In the genomic region with DNA sequence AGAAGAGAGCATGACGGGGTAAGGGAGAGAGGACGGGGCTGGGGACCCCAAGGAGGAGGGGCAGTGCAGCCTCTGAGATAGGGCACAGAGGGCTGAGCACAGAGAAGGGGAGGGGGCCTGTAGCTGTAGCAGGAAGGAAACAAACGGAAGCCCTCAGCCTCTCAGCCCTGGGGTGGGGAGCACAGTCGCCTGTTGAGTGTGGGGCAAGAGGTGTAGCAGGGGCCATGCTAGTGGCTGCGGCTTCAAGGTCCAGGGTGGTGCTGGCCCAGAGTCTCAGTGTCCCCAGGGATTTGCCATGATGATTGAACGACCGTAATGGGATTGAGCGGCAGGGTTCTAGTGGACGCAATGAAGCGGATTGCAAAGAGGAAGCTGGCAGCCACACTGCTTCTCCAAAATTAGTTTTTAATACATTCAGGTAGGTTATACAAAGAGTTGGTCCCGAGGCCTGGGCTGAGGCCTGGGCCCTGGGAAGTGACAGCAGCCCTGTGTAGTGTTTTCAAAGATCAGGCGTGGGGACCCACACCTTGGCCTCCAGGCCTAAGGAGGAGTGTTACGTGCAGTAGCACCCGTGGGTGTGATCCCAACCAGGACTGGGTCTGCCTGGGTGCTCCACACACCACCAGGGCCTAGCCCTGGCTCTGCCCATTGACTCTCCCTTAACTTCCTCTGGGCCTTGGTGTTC, we compare ENCODE assay signal across 14 cellular contexts. TPM values are rescaled to one million over a fixed set of nuclear protein-coding genes. Genes with fewer than 3 reads are reported as not detected.
A peak's percentile ranks its signal among the peaks of the same experiment; 100 is the strongest.
DNase-seq lines count a peak whose midpoint lies in the region; ATAC-seq and TF ChIP-seq lines count a peak whose summit lies in the region.
"Had no signal": no experiment of that assay in that cellular context is flagged by ENCODE, and none has a peak within 500 bp of the region (broad histone marks: within the 10 kb centered on the region; RNA-seq: fewer than 3 reads in every experiment).

No MANE protein-coding gene starts in this region.

- H3K27ac Mint-ChIP-seq in Caco-2 (ENCODE audit: unreplicated experiment): peak overlapping the region; percentile 12
- H3K27ac Mint-ChIP-seq in activated B cell treated with CpG ODN at 0.5 μM for 24 hours: no peak overlapping the region
- peak overlapping the region; percentile 21 for H3K27ac Mint-ChIP-seq in stimulated activated effector memory CD8-positive, alpha-beta T cell treated with anti-CD3 and anti-CD28 coated beads, Interleukin-12 subunit alpha, Interleukin-12 subunit beta, amount 100 ng/mL, for 72 hours
- H3K27ac Mint-ChIP-seq: activated naive CD8-positive, alpha-beta T cell had no signal

- CTCF ChIA-PET in Caco-2 (lab: Charles Lee): interaction anchor here (0.6 kb wide), 1 partner anchor 449 kb away, joined by 3 read pairs; no protein-coding TSS in a partner anchor
- CTCF ChIA-PET in activated B cell treated with CpG ODN at 0.5 μM for 24 hours (lab: Charles Lee): no interaction called here

- no peaks in the 10 kb centered on the region for H3K36me3 ChIP-seq in Caco-2 (ENCODE audit: control insufficient read depth, insufficient read depth, low read length)

- BruUV-seq in Caco-2 (replicated peaks; lab: Mats Ljungman, UMichigan): no TSS peak

- H3K27me3 ChIP-seq in Caco-2 (replicated peaks; ENCODE audit: control insufficient read depth, insufficient read depth, low read length): no peaks in the 10 kb centered on the region

- H3K4me1 ChIP-seq in Caco-2: no peaks in the 10 kb centered on the region

- H3K36me3 Mint-ChIP-seq in Caco-2 (ENCODE audit: insufficient read depth, unreplicated experiment) (no peaks in the 10 kb centered on the region), activated B cell treated with CpG ODN at 0.5 μM for 24 hours (ENCODE audit: low read depth) (peaks cover 18% of the 10 kb centered on the region)
- H3K36me3 Mint-ChIP-seq in stimulated activated effector memory CD8-positive, alpha-beta T cell treated with anti-CD3 and anti-CD28 coated beads, Interleukin-12 subunit alpha, Interleukin-12 subunit beta, amount 100 ng/mL, for 72 hours: no peaks in the 10 kb centered on the region
- H3K36me3 Mint-ChIP-seq: activated naive CD8-positive, alpha-beta T cell had no signal

- H3K9me3 Mint-ChIP-seq in Caco-2 (ENCODE audit: unreplicated experiment): no peaks in the 10 kb centered on the region
- no peaks in the 10 kb centered on the region for H3K9me3 Mint-ChIP-seq in activated B cell treated with CpG ODN at 0.5 μM for 24 hours
- H3K9me3 Mint-ChIP-seq in stimulated activated effector memory CD8-positive, alpha-beta T cell treated with anti-CD3 and anti-CD28 coated beads, Interleukin-12 subunit alpha, Interleukin-12 subunit beta, amount 100 ng/mL, for 72 hours: no peaks in the 10 kb centered on the region
- H3K9me3 Mint-ChIP-seq: neural crest cell had no signal

- H3K9me3 ChIP-seq in Caco-2: no peaks in the 10 kb centered on the region

- H3K4me3 Mint-ChIP-seq in Caco-2 (ENCODE audit: unreplicated experiment) (no peak overlapping the region), activated B cell treated with CpG ODN at 0.5 μM for 24 hours (no peak overlapping the region)
- no peak overlapping the region for H3K4me3 Mint-ChIP-seq in stimulated activated effector memory CD8-positive, alpha-beta T cell treated with anti-CD3 and anti-CD28 coated beads, Interleukin-12 subunit alpha, Interleukin-12 subunit beta, amount 100 ng/mL, for 72 hours
- H3K4me3 Mint-ChIP-seq: activated naive CD8-positive, alpha-beta T cell; neural crest cell had no signal

- DNase-seq in Caco-2: peak in 1 of 2 experiments; percentile 30
- peak; percentile 17 for DNase-seq in activated B cell treated with CpG ODN at 0.5 μM for 24 hours
- peak; percentile 34 for DNase-seq in left lobe of liver (ENCODE audit: low spot score)
- no peak for DNase-seq in stimulated activated effector memory CD8-positive, alpha-beta T cell treated with anti-CD3 and anti-CD28 coated beads, Interleukin-12 subunit alpha, Interleukin-12 subunit beta, amount 100 ng/mL, for 72 hours (ENCODE audit: low spot score in 2 of 2)
- DNase-seq in NCI-H510A treated with DMSO at 0.1 percent for 48 hours (lab: John Stamatoyannopoulos, UW): no peak
- DNase-seq: DND-41, NCI-H1048 had no signal

- no peaks in the 10 kb centered on the region for H3K27me3 Mint-ChIP-seq in Caco-2 (ENCODE audit: insufficient read depth, unreplicated experiment)
- H3K27me3 Mint-ChIP-seq in activated B cell treated with CpG ODN at 0.5 μM for 24 hours: peaks cover 12% of the 10 kb centered on the region
- H3K27me3 Mint-ChIP-seq: activated naive CD8-positive, alpha-beta T cell had no signal

- ATAC-seq in activated B cell treated with CpG ODN at 0.5 μM for 24 hours (ENCODE audit: low read depth) (peak; percentile 18), left lobe of liver (no peak), HG03135 (IDR thresholded peaks at IDR 0.05; ENCODE audit: unreplicated experiment) (no peak), HG02938 (IDR thresholded peaks at IDR 0.05; ENCODE audit: unreplicated experiment) (no peak), HG03457 (IDR thresholded peaks at IDR 0.05; ENCODE audit: unreplicated experiment) (no peak)
- ATAC-seq in stimulated activated effector memory CD8-positive, alpha-beta T cell treated with anti-CD3 and anti-CD28 coated beads, Interleukin-12 subunit alpha, Interleukin-12 subunit beta, amount 100 ng/mL, for 72 hours: no peak

- H3K4me1 Mint-ChIP-seq in Caco-2 (ENCODE audit: low read depth, unreplicated experiment) (no peaks in the 10 kb centered on the region), activated B cell treated with CpG ODN at 0.5 μM for 24 hours (peaks cover 22% of the 10 kb centered on the region)
- no peaks in the 10 kb centered on the region for H3K4me1 Mint-ChIP-seq in stimulated activated effector memory CD8-positive, alpha-beta T cell treated with anti-CD3 and anti-CD28 coated beads, Interleukin-12 subunit alpha, Interleukin-12 subunit beta, amount 100 ng/mL, for 72 hours

- no peak overlapping the region for H3K4me3 ChIP-seq in Caco-2 (ENCODE audit: low read depth, low read length)
- H3K4me3 ChIP-seq: SK-N-MC, skin epidermis had no signal

- POLR2A ChIA-PET in Caco-2 (lab: Charles Lee): no interaction called here
- POLR2A ChIA-PET in activated B cell treated with CpG ODN at 0.5 μM for 24 hours (lab: Charles Lee): interaction anchor here (0.8 kb wide), 1 partner anchor 28 kb away, joined by 3 read pairs; no protein-coding TSS in a partner anchor

- TF ChIP-seq CTCF in Caco-2 (IDR thresholded peaks at IDR 0.05; ENCODE audit: insufficient read depth in 1 of 2, low read depth in 1 of 2, low read length in 1 of 2, severe bottlenecking in 1 of 2, unreplicated experiment in 1 of 2) (no peak), activated B cell treated with CpG ODN at 0.5 μM for 24 hours (IDR thresholded peaks at IDR 0.05) (no peak)

- intact Hi-C loops in Caco-2 (cut with micrococcal nuclease; ENCODE audit: unreplicated experiment) (no loop called here), activated B cell treated with CpG ODN at 0.5 μM for 24 hours (cut with micrococcal nuclease) (loop anchor here (1.0 kb wide), 1 partner anchor 8 kb away; no protein-coding TSS in a partner anchor)

RNA-seq across cellular contexts. Expression of a gene that starts 13.3 kb away (rescaled TPM):
- 0.27 and 0.84 TPM in 2 replicates for total RNA-seq in Caco-2 (2022)
- 25.8 and 27.8 TPM in 2 replicates for total RNA-seq in activated B cell treated with CpG ODN at 0.5 μM for 24 hours
- 10.5 TPM for total RNA-seq in left lobe of liver

Comparison
In these comparisons a context has a peak if more than half of its experiments do, and no peak if none do; other contexts are left out.
1. DNase-seq: peak in activated B cell treated with CpG ODN at 0.5 μM for 24 hours (single experiment) and left lobe of liver (single experiment); none in stimulated activated effector memory CD8-positive, alpha-beta T cell treated with anti-CD3 and anti-CD28 coated beads, Interleukin-12 subunit alpha, Interleukin-12 subunit beta, amount 100 ng/mL, for 72 hours (0 of 2) and NCI-H510A treated with DMSO at 0.1 percent for 48 hours (single experiment).